8 cellular contexts compared by ENCODE assay signal in the genomic region with DNA sequence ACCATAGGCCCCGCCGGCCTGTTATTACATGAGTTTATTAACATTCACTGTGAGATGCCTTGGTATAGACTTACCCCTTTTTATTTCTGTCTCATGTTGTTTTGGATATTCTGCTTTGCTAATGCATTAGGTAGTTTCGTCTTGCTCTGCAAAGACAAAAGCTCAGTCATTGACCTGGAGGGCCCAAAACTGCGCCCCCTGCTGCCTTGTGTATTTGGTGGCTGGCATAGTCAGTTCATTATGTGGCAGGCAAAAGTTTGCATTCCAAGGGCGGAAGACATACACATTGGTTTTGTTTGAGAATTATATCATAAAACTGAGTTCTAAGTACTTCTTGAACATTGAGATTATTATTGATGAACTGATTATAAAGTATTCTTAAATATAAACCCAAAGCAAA.
A peak's percentile ranks its signal among the peaks of the same experiment; 100 is the strongest.
DNase-seq lines count a peak whose midpoint lies in the region; ATAC-seq and TF ChIP-seq lines count a peak whose summit lies in the region.

No MANE protein-coding gene starts in this region.

- H3K27ac ChIP-seq in Karpas-422 (ENCODE audit: low read length): no peak overlapping the region

- TF ChIP-seq CTCF in AG04449 (IDR thresholded peaks at IDR 0.05; ENCODE audit: insufficient read depth, low read length, missing control alignments): peak; percentile 24

- DNase-seq in AG04449 (ENCODE audit: low read depth, low spot score) (no peak), Karpas-422 (peak; percentile 72), germinal center (ENCODE audit: low spot score) (peak; percentile 25), NCI-H2081 treated with DMSO at 0.1 percent for 48 hours (lab: John Stamatoyannopoulos, UW) (no peak), occipital lobe (lab: John Stamatoyannopoulos, UW) (no peak)
- peak; percentile 49 for DNase-seq in activated CD8-positive, alpha-beta memory T cell treated with anti-CD3 and anti-CD28 coated beads, Interleukin-2, amount 10 ng/mL, durations not matched to agents 7 days and 5 days
- peak; percentile 64 for DNase-seq in stimulated activated CD4-positive, alpha-beta T cell treated with anti-CD3 and anti-CD28 coated beads, Interleukin-4, amount 100 ng/mL, for 1 hour

- H3K9me3 ChIP-seq in Karpas-422 (ENCODE audit: low read length): no peaks in the 10 kb centered on the region

- CTCF ChIA-PET in AG04449 (lab: Yijun Ruan, JAX): no interaction called here
- CTCF ChIA-PET in activated CD8-positive, alpha-beta memory T cell treated with anti-CD3 and anti-CD28 coated beads, Interleukin-2, amount 10 ng/mL, durations not matched to agents 7 days and 5 days (lab: Charles Lee): interaction anchor here (0.9 to 1.1 kb wide), 3 partner anchors 9 to 809 kb away, joined by 3 read pairs; no protein-coding TSS in a partner anchor

- no peaks in the 10 kb centered on the region for H3K4me1 Mint-ChIP-seq in activated CD8-positive, alpha-beta memory T cell treated with anti-CD3 and anti-CD28 coated beads, Interleukin-2, amount 10 ng/mL, durations not matched to agents 7 days and 5 days

- no peak overlapping the region for H3K27ac Mint-ChIP-seq in activated CD8-positive, alpha-beta memory T cell treated with anti-CD3 and anti-CD28 coated beads, Interleukin-2, amount 10 ng/mL, durations not matched to agents 7 days and 5 days

- no peaks in the 10 kb centered on the region for H4K20me1 ChIP-seq in Karpas-422 (ENCODE audit: insufficient read depth, low read depth, low read length)

- H3K9ac ChIP-seq in Karpas-422 (ENCODE audit: low read length): no peak overlapping the region

- H2AFZ ChIP-seq in Karpas-422 (ENCODE audit: low read length): no peak overlapping the region

- H3K4me3 ChIP-seq in AG04449 (ENCODE audit: low read depth, low read length) (no peak overlapping the region), Karpas-422 (ENCODE audit: low read length) (no peak overlapping the region)

- no peaks in the 10 kb centered on the region for H3K36me3 ChIP-seq in Karpas-422 (ENCODE audit: insufficient read depth, low read length)

- no peak overlapping the region for H3K4me2 ChIP-seq in Karpas-422 (ENCODE audit: low read depth, low read length, poor library complexity, severe bottlenecking)

- H3K27me3 ChIP-seq in Karpas-422 (ENCODE audit: low read length): no peaks in the 10 kb centered on the region

- H3K79me2 ChIP-seq in Karpas-422 (ENCODE audit: low read length): no peaks in the 10 kb centered on the region

- no peak for ATAC-seq in activated CD8-positive, alpha-beta memory T cell treated with anti-CD3 and anti-CD28 coated beads, Interleukin-2, amount 10 ng/mL, durations not matched to agents 7 days and 5 days
- ATAC-seq in GM21367 (IDR thresholded peaks at IDR 0.05; ENCODE audit: unreplicated experiment): no peak

- H3K9me2 ChIP-seq in Karpas-422 (replicated peaks; ENCODE audit: insufficient read depth, low read length): no peaks in the 10 kb centered on the region

- no peaks in the 10 kb centered on the region for H3K36me3 Mint-ChIP-seq in activated CD8-positive, alpha-beta memory T cell treated with anti-CD3 and anti-CD28 coated beads, Interleukin-2, amount 10 ng/mL, durations not matched to agents 7 days and 5 days

- H3K4me1 ChIP-seq in Karpas-422 (ENCODE audit: low read length): no peaks in the 10 kb centered on the region

- H3K27me3 Mint-ChIP-seq in activated CD8-positive, alpha-beta memory T cell treated with anti-CD3 and anti-CD28 coated beads, Interleukin-2, amount 10 ng/mL, durations not matched to agents 7 days and 5 days: peaks cover 6% of the 10 kb centered on the region

- no peak overlapping the region for H3K4me3 Mint-ChIP-seq in activated CD8-positive, alpha-beta memory T cell treated with anti-CD3 and anti-CD28 coated beads, Interleukin-2, amount 10 ng/mL, durations not matched to agents 7 days and 5 days

- no peaks in the 10 kb centered on the region for H3K9me3 Mint-ChIP-seq in activated CD8-positive, alpha-beta memory T cell treated with anti-CD3 and anti-CD28 coated beads, Interleukin-2, amount 10 ng/mL, durations not matched to agents 7 days and 5 days (ENCODE audit: low read depth)

- POLR2A ChIA-PET in AG04449 (lab: Yijun Ruan, JAX): no interaction called here

Comparison
In these comparisons a context has a peak if more than half of its experiments do, and no peak if none do; other contexts are left out.
1. DNase-seq: peak in Karpas-422 (single experiment), activated CD8-positive, alpha-beta memory T cell treated with anti-CD3 and anti-CD28 coated beads, Interleukin-2, amount 10 ng/mL, durations not matched to agents 7 days and 5 days (single experiment), germinal center (single experiment) and stimulated activated CD4-positive, alpha-beta T cell treated with anti-CD3 and anti-CD28 coated beads, Interleukin-4, amount 100 ng/mL, for 1 hour (single experiment); none in AG04449 (single experiment), NCI-H2081 treated with DMSO at 0.1 percent for 48 hours (single experiment) and occipital lobe (single experiment).